17 cellular contexts compared by ENCODE assay signal in the genomic region with DNA sequence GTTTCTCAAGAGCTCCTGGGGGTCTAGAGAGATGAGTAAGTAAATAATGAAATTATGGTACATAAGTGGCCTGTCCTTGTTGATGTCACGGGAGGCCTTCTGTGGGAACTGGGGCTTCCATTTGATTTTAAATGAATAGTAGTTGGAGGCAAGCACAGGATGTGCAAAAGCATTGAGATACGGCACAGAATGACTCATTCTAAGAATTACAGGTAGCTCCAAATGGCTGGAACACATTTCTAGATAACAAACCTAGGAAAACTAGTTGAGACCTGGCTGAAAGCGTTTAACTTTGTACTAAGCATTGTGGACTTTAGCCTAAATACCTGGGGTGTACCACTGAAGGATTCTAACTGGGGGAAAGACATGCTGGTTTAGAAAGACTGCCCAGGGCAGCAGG.
"Had no signal": no experiment of that assay in that cellular context is flagged by ENCODE, and none has a peak within 500 bp of the region (broad histone marks: within the 10 kb centered on the region; RNA-seq: fewer than 3 reads in every experiment).

No MANE protein-coding gene starts in this region.

- H3K27me3 ChIP-seq: left lung, right atrium auricular region had no signal

- DNase-seq: activated naive CD4-positive, alpha-beta T cell; activated naive CD8-positive, alpha-beta T cell treated with anti-CD3 and anti-CD28 coated beads, Interleukin-2, amount 10 ng/mL, durations not matched to agents 7 days and 5 days; amygdala; caudate nucleus; effector memory CD8-positive, alpha-beta T cell; foreskin melanocyte; kidney; left lung; naive B cell; stimulated activated CD4-positive, alpha-beta T cell treated with anti-CD3 and anti-CD28 coated beads, Interleukin-15, amount 100 ng/mL, for 24 hours; stimulated activated CD4-positive, alpha-beta T cell treated with anti-CD3 and anti-CD28 coated beads, Interleukin-2, amount 100 ng/mL, for 48 hours had no signal

- H3K4me1 ChIP-seq: prostate gland had no signal

- H3K4me3 ChIP-seq: left lung, prostate gland, right atrium auricular region, thoracic aorta had no signal

- H3K9me3 Mint-ChIP-seq: activated naive CD8-positive, alpha-beta T cell treated with anti-CD3 and anti-CD28 coated beads, Interleukin-2, amount 10 ng/mL, durations not matched to agents 7 days and 5 days; activated T-helper 1 cell treated with anti-CD3 and anti-CD28 coated beads, Interleukin-12 subunit alpha, Interleukin-12 subunit beta, Interleukin-2, Interleukin-4 antibody, amounts not matched to agents 30 ng/mL and 10 ng/mL and 1 ng/mL, durations not matched to agents 14 hours and 24 hours and 36 hours; effector memory CD8-positive, alpha-beta T cell; naive B cell; neural crest cell; T-helper 1 cell treated with Interleukin-12 subunit alpha and Interleukin-12 subunit beta and Interleukin-4 antibody, amounts not matched to agents 30 μg/mL and 1 μg/mL, for 36 hours had no signal

- H3K4me3 Mint-ChIP-seq: activated naive CD8-positive, alpha-beta T cell treated with anti-CD3 and anti-CD28 coated beads, Interleukin-2, amount 10 ng/mL, durations not matched to agents 7 days and 5 days; activated T-helper 1 cell treated with anti-CD3 and anti-CD28 coated beads, Interleukin-12 subunit alpha, Interleukin-12 subunit beta, Interleukin-2, Interleukin-4 antibody, amounts not matched to agents 30 ng/mL and 10 ng/mL and 1 ng/mL, durations not matched to agents 14 hours and 24 hours and 36 hours; effector memory CD8-positive, alpha-beta T cell; naive B cell; neural crest cell; T-helper 1 cell treated with Interleukin-12 subunit alpha and Interleukin-12 subunit beta and Interleukin-4 antibody, amounts not matched to agents 30 μg/mL and 1 μg/mL, for 36 hours had no signal

- H3K27me3 Mint-ChIP-seq: activated naive CD8-positive, alpha-beta T cell treated with anti-CD3 and anti-CD28 coated beads, Interleukin-2, amount 10 ng/mL, durations not matched to agents 7 days and 5 days; effector memory CD8-positive, alpha-beta T cell; naive B cell had no signal

- H3K9me3 ChIP-seq: left lung, prostate gland, right atrium auricular region, thoracic aorta had no signal

- ATAC-seq: effector memory CD8-positive, alpha-beta T cell; left lung had no signal

- H3K27ac ChIP-seq: left lung, prostate gland, right atrium auricular region, thoracic aorta had no signal

- H3K27ac Mint-ChIP-seq: activated naive CD8-positive, alpha-beta T cell treated with anti-CD3 and anti-CD28 coated beads, Interleukin-2, amount 10 ng/mL, durations not matched to agents 7 days and 5 days; activated T-helper 1 cell treated with anti-CD3 and anti-CD28 coated beads, Interleukin-12 subunit alpha, Interleukin-12 subunit beta, Interleukin-2, Interleukin-4 antibody, amounts not matched to agents 30 ng/mL and 10 ng/mL and 1 ng/mL, durations not matched to agents 14 hours and 24 hours and 36 hours had no signal
